ENCODE assay signal across 18 cellular contexts in genomic region chr2:62894966-62895631, GRCh38.
DNase-seq lines count a peak whose midpoint lies in the region; ATAC-seq, FAIRE-seq and TF ChIP-seq lines count a peak whose summit lies in the region.
"Had no signal": no experiment of that assay in that cellular context is flagged by ENCODE, and none has a peak within 500 bp of the region (broad histone marks: within the 10 kb centered on the region; RNA-seq: fewer than 3 reads in every experiment).

No MANE protein-coding gene starts in this region.

- no peak overlapping the region for H3K23ac ChIP-seq in IMR-90 (ENCODE audit: low read depth, low read length)

- no peak overlapping the region for H4K8ac ChIP-seq in IMR-90 (ENCODE audit: low read depth in 2 of 2, low read length in 2 of 2)

- H3K36me3 ChIP-seq in GM23248 (ENCODE audit: low read depth) = peaks cover 18% of the 10 kb centered on the region
- H3K36me3 ChIP-seq in IMR-90 (ENCODE audit: control insufficient read depth, insufficient read depth, low read length) = no peaks in the 10 kb centered on the region

- no peak for TF ChIP-seq POLR2A in A549 (IDR thresholded peaks at IDR 0.05; ENCODE audit: low read length)
- TF ChIP-seq POLR2A in IMR-90 (IDR thresholded peaks at IDR 0.05; ENCODE audit: low read depth, low read length) = no peak

- intact Hi-C loops in IMR-90 (cut with micrococcal nuclease) = no loop called here

- peaks cover 33% of the 10 kb centered on the region for H3K4me1 ChIP-seq in A549
- peaks cover 11% of the 10 kb centered on the region for H3K4me1 ChIP-seq in GM23248 (ENCODE audit: insufficient read depth)
- peaks cover 4% of the 10 kb centered on the region; the same call in 1 of the 2 replicates for H3K4me1 ChIP-seq in IMR-90 (ENCODE audit: control insufficient read depth, insufficient read depth, low read length)

- BruUV-seq in IMR-90 (replicated peaks; lab: Mats Ljungman, UMichigan) = no TSS peak

- DNase-seq in A549 (ENCODE audit: low read depth in 1 of 2, low spot score in 1 of 2) (no peak), GM23248 (peak; percentile 3), IMR-90 (no peak), left lobe of liver (ENCODE audit: low spot score) (no peak), cerebellar nuclear complex (lab: John Stamatoyannopoulos, UW) (no peak), G401 (ENCODE audit: low spot score) (no peak)
- DNase-seq in activated CD8-positive, alpha-beta memory T cell treated with anti-CD3 and anti-CD28 coated beads, Interleukin-2, amount 50 U/mL, for 48 hours = no peak
- DNase-seq: 8988T; Calu3; CD8-positive, alpha-beta T cell; DMS79 treated with DMSO at 0.1 percent for 48 hours had no signal

- no peak overlapping the region for H2AK9ac ChIP-seq in IMR-90 (replicated peaks; ENCODE audit: low read depth, low read length, poor library complexity)

- H3K9ac ChIP-seq in GM23248 (no peak overlapping the region), IMR-90 (ENCODE audit: low read depth, low read length) (no peak overlapping the region)
- H3K9ac ChIP-seq: BLaER1 treated with 17β-estradiol and CSF1 and Interleukin-3, amounts not matched to agents 10 nM and 100 nM had no signal

- H3K4ac ChIP-seq in IMR-90 (ENCODE audit: low read depth, low read length) = no peak overlapping the region

- H3K79me2 ChIP-seq in GM23248 (ENCODE audit: insufficient read depth) = peaks cover 25% of the 10 kb centered on the region; the same call in 1 of the 2 replicates

- H3K4me3 ChIP-seq in A549 = no peak overlapping the region
- no peak overlapping the region for H3K4me3 ChIP-seq in GM23248
- no peak overlapping the region for H3K4me3 ChIP-seq in IMR-90 (ENCODE audit: insufficient read depth, low read depth, low read length)
- H3K4me3 ChIP-seq: BLaER1 treated with 17β-estradiol and CSF1 and Interleukin-3, amounts not matched to agents 10 nM and 100 nM; GM23338; K562 had no signal

- no peak overlapping the region for H2BK120ac ChIP-seq in IMR-90 (ENCODE audit: low read depth, low read length)

- H3K4me2 ChIP-seq in A549 (peak overlapping the region; percentile 32), GM23248 (ENCODE audit: unreplicated experiment) (no peak overlapping the region), IMR-90 (ENCODE audit: low read depth, low read length) (peak overlapping the region; percentile 63; the same call in 1 of the 2 replicates)
- H3K4me2 ChIP-seq: BLaER1 treated with 17β-estradiol and CSF1 and Interleukin-3, amounts not matched to agents 10 nM and 100 nM; GM23338 had no signal

- peak overlapping the region; percentile 34 for H2BK5ac ChIP-seq in IMR-90 (ENCODE audit: low read depth, low read length, poor library complexity, severe bottlenecking)

- in situ Hi-C loops in GM23248 (cut with MboI) (no loop called here), IMR-90 (cut with MboI; ENCODE audit: low sequenced_read_pairs) (no loop called here), G401 (cut with HindIII; ENCODE audit: low sequenced_read_pairs) (no loop called here)

- ATAC-seq in A549 = peak; percentile 61 to 77
- ATAC-seq in IMR-90 (ENCODE audit: low read depth) = peak; percentile 52
- peak; percentile 19 for ATAC-seq in left lobe of liver
- ATAC-seq in GM19351 (IDR thresholded peaks at IDR 0.05; ENCODE audit: unreplicated experiment) = no peak
- ATAC-seq: CD8-positive, alpha-beta T cell; GM23338; HCT116; K562 had no signal

- no peak overlapping the region for H2BK20ac ChIP-seq in IMR-90 (ENCODE audit: low read depth, low read length)

- no peak overlapping the region for H3K14ac ChIP-seq in IMR-90 (replicated peaks; ENCODE audit: low read depth, low read length)

- H3F3A ChIP-seq in GM23248 (ENCODE audit: insufficient read depth) = peaks cover 9% of the 10 kb centered on the region; the same call in 1 of the 2 replicates

- no peak overlapping the region for H4K5ac ChIP-seq in IMR-90 (ENCODE audit: low read depth, low read length)

- TF ChIP-seq EP300 in A549 (IDR thresholded peaks at IDR 0.05) = no peak

- H3K9me3 ChIP-seq in A549 = no peaks in the 10 kb centered on the region
- H3K9me3 ChIP-seq in GM23248 (ENCODE audit: low read depth) = no peaks in the 10 kb centered on the region
- no peaks in the 10 kb centered on the region for H3K9me3 ChIP-seq in IMR-90 (ENCODE audit: control insufficient read depth, insufficient read depth, low read length)
- H3K9me3 ChIP-seq: BLaER1 treated with 17β-estradiol and CSF1 and Interleukin-3, amounts not matched to agents 10 nM and 100 nM had no signal

- TF ChIP-seq RAD21 in A549 (conservative IDR thresholded peaks at IDR 0.05 in 1 of 2, IDR thresholded peaks at IDR 0.05 in 1 of 2) (no peak), IMR-90 (IDR thresholded peaks at IDR 0.05; ENCODE audit: low read length) (no peak)

- no peak overlapping the region for H2AK5ac ChIP-seq in IMR-90 (ENCODE audit: low read depth, low read length)

- peaks cover 4% of the 10 kb centered on the region in 2 experiments; a peak in 2 of 4 replicates for H3K79me1 ChIP-seq in IMR-90 (ENCODE audit: low read depth in 1 of 2, low read length in 2 of 2)

- POLR2A ChIA-PET in A549 (lab: Yijun Ruan, JAX) (no interaction called here), IMR-90 (lab: Charles Lee; ENCODE audit: unreplicated experiment) (no interaction called here)

- H3K56ac ChIP-seq in IMR-90 (ENCODE audit: extremely low read depth, insufficient read depth, low read length) = no peak overlapping the region

- WGBS in A549 (ENCODE audit: missing lambda C conversion rate) = 76% methylated on average over 2 of the region's 2 CpGs
- 97 to 98% methylated on average over 2 of the region's 2 CpGs for WGBS in GM23248 (ENCODE audit: low coverage in 1 of 2, low lambda C conversion rate in 2 of 2, missing lambda C conversion rate in 2 of 2), 2 experiments
- WGBS in IMR-90 (ENCODE audit: extremely low coverage in 2 of 2, insufficient read length in 1 of 2), 2 experiments = no CpG with 5 or more reads among the region's 2 CpGs

- no peaks in the 10 kb centered on the region for H4K20me1 ChIP-seq in GM23248 (ENCODE audit: insufficient read depth)
- H4K20me1 ChIP-seq in IMR-90 (ENCODE audit: insufficient read depth, low read length) = no peaks in the 10 kb centered on the region
- H4K20me1 ChIP-seq: BLaER1 treated with 17β-estradiol and CSF1 and Interleukin-3, amounts not matched to agents 10 nM and 100 nM had no signal

- no peak overlapping the region for H4K91ac ChIP-seq in IMR-90 (ENCODE audit: insufficient read depth, low read depth, low read length)

- peaks cover 3% of the 10 kb centered on the region; the same call in 1 of the 2 replicates for H3K9me1 ChIP-seq in IMR-90 (ENCODE audit: insufficient read depth, low read length)

- no peaks in the 10 kb centered on the region for H3K9me2 ChIP-seq in GM23248 (ENCODE audit: insufficient read depth)

- no peak overlapping the region for H2BK15ac ChIP-seq in IMR-90 (ENCODE audit: low read depth, low read length)

- TF ChIP-seq CTCF in A549 (IDR thresholded peaks at IDR 0.05) (no peak), IMR-90 (conservative IDR thresholded peaks at IDR 0.05; ENCODE audit: low read depth, low read length) (no peak)

- no peak overlapping the region for H2AFZ ChIP-seq in GM23248
- H2AFZ ChIP-seq in IMR-90 (replicated peaks; ENCODE audit: low read length, poor library complexity) = no peak overlapping the region
- H2AFZ ChIP-seq: GM23338 had no signal

- H3K27ac ChIP-seq in A549 = peak overlapping the region in 1 of 2 experiments; percentile 2; a peak in 3 of 6 replicates
- H3K27ac ChIP-seq in GM23248 = no peak overlapping the region
- no peak overlapping the region for H3K27ac ChIP-seq in IMR-90 (ENCODE audit: insufficient read depth, low read length)
- H3K27ac ChIP-seq: BLaER1 treated with 17β-estradiol and CSF1 and Interleukin-3, amounts not matched to agents 10 nM and 100 nM had no signal

- H3K18ac ChIP-seq in IMR-90 (ENCODE audit: low read depth, low read length) = no peak overlapping the region

- FAIRE-seq in A549 (lab: Jason Lieb, UNC) = peak; percentile 18
- FAIRE-seq: G401.6, H54, K562 had no signal

- H3K27me3 ChIP-seq in GM23248 (replicated peaks; ENCODE audit: insufficient read depth) (no peaks in the 10 kb centered on the region), IMR-90 (ENCODE audit: control insufficient read depth, insufficient read depth, low read length) (no peaks in the 10 kb centered on the region)
- H3K27me3 ChIP-seq: BLaER1 treated with 17β-estradiol and CSF1 and Interleukin-3, amounts not matched to agents 10 nM and 100 nM had no signal

- dilution Hi-C loops in IMR-90 (cut with HindIII; ENCODE audit: low sequenced_read_pairs, unreplicated experiment) = no loop called here

- CTCF ChIA-PET in A549 (lab: Yijun Ruan, JAX) = no interaction called here
- CTCF ChIA-PET in IMR-90 (lab: Yijun Ruan, JAX) = no interaction called here

TF ChIP-seq in A549, 52 proteins besides CTCF, POLR2A, EP300 and RAD21:
- no peak for TF ChIP-seq ZSCAN20 (CRISPR knock-in tag; IDR thresholded peaks at IDR 0.05)
- TF ChIP-seq CBX8 (IDR thresholded peaks at IDR 0.05) = no peak
- TF ChIP-seq RFX5 (IDR thresholded peaks at IDR 0.05) = no peak
- TF ChIP-seq FOXS1 (CRISPR knock-in tag; IDR thresholded peaks at IDR 0.05) = no peak
- TF ChIP-seq MAFK (IDR thresholded peaks at IDR 0.05; ENCODE audit: partially characterized antibody) = no peak

TF ChIP-seq in IMR-90, 13 proteins besides CTCF, POLR2A, EP300 and RAD21:
- TF ChIP-seq CEBPB (IDR thresholded peaks at IDR 0.05; ENCODE audit: low read depth, low read length) = no peak
